23 cellular contexts compared by ENCODE assay signal in genomic region chr4:172480471-172480870, GRCh38.
"Had no signal": no experiment of that assay in that cellular context is flagged by ENCODE, and none has a peak within 500 bp of the region (broad histone marks: within the 10 kb centered on the region; RNA-seq: fewer than 3 reads in every experiment).

No MANE protein-coding gene starts in this region.

- H2AFZ ChIP-seq: PC-9 had no signal

- H3K4me2 ChIP-seq: PC-9 had no signal

- DNase-seq: activated B cell treated with CpG ODN at 0.5 μM for 24 hours; activated CD4-positive, alpha-beta memory T cell treated with anti-CD3 and anti-CD28 coated beads for 36 hours; activated CD4-positive, alpha-beta T cell treated with anti-CD3 and anti-CD28 coated beads for 1 hour; activated CD4-positive, alpha-beta T cell treated with anti-CD3 and anti-CD28 coated beads, Interleukin-2, amount 10 ng/mL, durations not matched to agents 7 days and 5 days; activated CD8-positive, alpha-beta memory T cell treated with anti-CD3 and anti-CD28 coated beads for 24 hours; activated effector memory CD4-positive, alpha-beta T cell treated with anti-CD3 and anti-CD28 coated beads, Interleukin-2, amount 50 U/mL, for 16 hours; activated naive CD4-positive, alpha-beta T cell treated with Interleukin-2 at 50 U/mL for 16 hours; activated naive CD8-positive, alpha-beta T cell treated with anti-CD3 and anti-CD28 coated beads, Interleukin-2, amount 50 U/mL, for 24 hours; activated T-cell treated with anti-CD3 and anti-CD28 coated beads, Interleukin-2, amount 50 U/mL, for 4 hours; amygdala; brain microvascular endothelial cell; NCI-H1105 treated with DMSO at 0.1 percent for 48 hours; NCI-H1436 treated with DMSO at 0.1 percent for 48 hours; NCI-H187; NCI-H2081; NCI-H446; NCI-H524; PC-9; SHP77 treated with DMSO at 0.1 percent for 48 hours; T-helper 17 cell; T-helper 9 cell had no signal

- H3K36me3 ChIP-seq: brain microvascular endothelial cell, cardiac muscle cell had no signal

- H3K27me3 ChIP-seq: brain microvascular endothelial cell, cardiac muscle cell had no signal

- ATAC-seq: activated naive CD4-positive, alpha-beta T cell treated with anti-CD3 and anti-CD28 coated beads, Interleukin-2, amount 50 U/mL, for 72 hours; activated naive CD8-positive, alpha-beta T cell treated with anti-CD3 and anti-CD28 coated beads, Interleukin-2, amount 50 U/mL, for 24 hours; activated T-cell treated with anti-CD3 and anti-CD28 coated beads, Interleukin-2, amount 50 U/mL, for 4 hours; T-helper 17 cell had no signal

- H3K4me3 ChIP-seq: cardiac muscle cell, PC-9 had no signal

- H3K27ac ChIP-seq: brain microvascular endothelial cell, cardiac muscle cell, PC-9 had no signal
